Comparison of ENCODE assay signal across 14 cellular contexts in the genomic region with DNA sequence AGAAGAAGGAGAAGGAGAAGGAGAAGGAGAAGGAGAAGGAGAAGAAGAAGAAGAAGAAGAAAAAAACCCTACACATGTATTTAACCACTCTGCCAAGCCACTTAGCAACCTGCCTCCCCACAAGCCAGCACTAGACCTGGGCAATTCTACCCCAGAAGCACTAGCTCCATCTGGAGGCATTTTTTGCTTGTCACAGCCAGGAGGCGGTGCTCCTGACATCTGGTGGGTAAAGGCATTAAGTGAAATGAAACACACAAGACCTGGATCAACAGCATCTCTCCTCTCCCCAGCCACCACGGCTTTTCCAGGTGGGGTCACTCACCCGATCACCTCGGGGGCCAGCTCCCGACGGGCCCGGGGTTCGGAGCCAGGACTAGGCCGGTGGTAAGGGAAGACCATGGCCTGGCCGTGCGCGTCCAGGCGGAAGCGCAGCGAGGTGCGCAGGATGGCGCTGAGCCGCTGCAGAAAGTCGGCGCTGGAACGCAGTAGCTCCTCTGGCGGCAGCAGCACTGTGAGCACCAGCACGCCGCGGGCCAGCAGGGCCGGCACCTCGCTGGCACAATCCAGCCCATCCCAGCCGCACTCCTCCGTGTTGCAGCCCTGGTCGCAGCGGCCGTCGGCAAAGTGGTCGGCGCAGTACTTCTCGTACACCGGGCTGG. TPM values are rescaled to one million over a fixed set of nuclear protein-coding genes. Genes with fewer than 3 reads are reported as not detected.
A peak's percentile ranks its signal among the peaks of the same experiment; 100 is the strongest.
DNase-seq lines count a peak whose midpoint lies in the region; ATAC-seq, FAIRE-seq and TF ChIP-seq lines count a peak whose summit lies in the region.
"Had no signal": no experiment of that assay in that cellular context is flagged by ENCODE, and none has a peak within 500 bp of the region (broad histone marks: within the 10 kb centered on the region; RNA-seq: fewer than 3 reads in every experiment).

No MANE protein-coding gene starts in this region.

- no peak for FAIRE-seq in small intestine (lab: Jason Lieb, UNC)
- no peak for FAIRE-seq in RCC 7860 (lab: Jason Lieb, UNC)
- FAIRE-seq: colon, pancreas had no signal

- peak in 1 of 2 donors; percentile 21 for DNase-seq in cardiac muscle cell (ENCODE audit: low read depth in 1 of 2, low spot score in 1 of 2)
- no peak for DNase-seq in cardiac septum (ENCODE audit: low spot score)
- peak; percentile 64 for DNase-seq in NB4 (ENCODE audit: low read depth)
- DNase-seq in cardiac fibroblast (ENCODE audit: low read depth in 2 of 2): peak in 1 of 2 donors; percentile 38
- DNase-seq in small intestine: peak; percentile 19
- no peak for DNase-seq in coronary artery (ENCODE audit: low spot score)
- DNase-seq in RCC 7860 (ENCODE audit: low spot score): no peak
- DNase-seq: activated T-cell treated with anti-CD3 and anti-CD28 coated beads, Interleukin-2, amount 50 U/mL, for 1 hour; CD4-positive, alpha-beta T cell; KG1; pancreas had no signal

- H3K4me1 ChIP-seq in cardiac muscle cell (ENCODE audit: low read depth) (no peaks in the 10 kb centered on the region), small intestine (ENCODE audit: control insufficient read depth in 2 of 2, insufficient read depth in 1 of 2, low read depth in 1 of 2, low read length in 1 of 2) (no peaks in the 10 kb centered on the region)
- H3K4me1 ChIP-seq: pancreas had no signal

- H3K36me3 ChIP-seq in cardiac muscle cell: peaks cover 19% of the 10 kb centered on the region
- no peaks in the 10 kb centered on the region for H3K36me3 ChIP-seq in small intestine (ENCODE audit: control insufficient read depth in 2 of 2, insufficient read depth in 2 of 2, low read length in 2 of 2)
- H3K36me3 ChIP-seq: pancreas had no signal

- no peak for TF ChIP-seq POLR2A in NB4 (IDR thresholded peaks at IDR 0.05; ENCODE audit: extremely low read depth, insufficient read length)

- intact Hi-C loops in cardiac septum (cut with DNase I): no loop called here

- no peaks in the 10 kb centered on the region for H3K9me3 ChIP-seq in cardiac muscle cell (ENCODE audit: low read depth)
- H3K9me3 ChIP-seq in small intestine (ENCODE audit: control insufficient read depth, low read depth): no peaks in the 10 kb centered on the region
- H3K9me3 ChIP-seq: pancreas had no signal

- H3K27ac ChIP-seq in cardiac muscle cell (no peak overlapping the region), small intestine (ENCODE audit: low read depth in 1 of 2, low read length in 1 of 2) (no peak overlapping the region), coronary artery (no peak overlapping the region)
- H3K27ac ChIP-seq: pancreas, SJSA1 had no signal

- H3K4me3 ChIP-seq in cardiac muscle cell: no peak overlapping the region
- H3K4me3 ChIP-seq in NB4 (ENCODE audit: low read depth, low read length): no peak overlapping the region
- H3K4me3 ChIP-seq in cardiac fibroblast (replicated peaks in 1 of 2; ENCODE audit: low read depth in 2 of 2, low read length in 2 of 2): no peak overlapping the region
- no peak overlapping the region for H3K4me3 ChIP-seq in small intestine (ENCODE audit: low read depth in 1 of 2, low read length in 2 of 2)
- no peak overlapping the region for H3K4me3 ChIP-seq in coronary artery
- H3K4me3 ChIP-seq: pancreas, SJSA1 had no signal

- 95 to 96% (median 96%) methylated on average over 37 of the region's 37 CpGs for WGBS in small intestine, 3 donors

- TF ChIP-seq CTCF in cardiac muscle cell (IDR thresholded peaks at IDR 0.05; ENCODE audit: low read depth, low read length) (peak; percentile 23), NB4 (IDR thresholded peaks at IDR 0.05; ENCODE audit: low read depth, low read length) (peak; percentile 56), cardiac fibroblast (IDR thresholded peaks at IDR 0.05; ENCODE audit: low read depth, low read length) (peak; percentile 19), coronary artery (IDR thresholded peaks at IDR 0.05) (no peak)

- ATAC-seq in HG03565 (IDR thresholded peaks at IDR 0.05; ENCODE audit: unreplicated experiment): no peak
- ATAC-seq: pancreas had no signal

- H3K27me3 ChIP-seq in cardiac muscle cell: no peaks in the 10 kb centered on the region
- no peaks in the 10 kb centered on the region for H3K27me3 ChIP-seq in small intestine (ENCODE audit: control insufficient read depth in 2 of 2, insufficient read depth in 2 of 2, low read length in 2 of 2)
- H3K27me3 ChIP-seq: pancreas, SJSA1 had no signal

RNA-seq across cellular contexts. Expression of gene NOTCH3, which starts 26.9 kb away (rescaled TPM):
- total RNA-seq in cardiac muscle cell (27.2 and 40.4 TPM in 2 replicates), cardiac septum (60.0 TPM)
- polyA plus RNA-seq in cardiac muscle cell (19.9 and 28.5 TPM in 2 replicates), small intestine (10 to 100 TPM in 1 of 3 donors, 1 to 10 TPM in 1, under 1 TPM in 1; 0.45 to 15.6 (median 1.9) TPM)
- total RNA-seq: CD4-positive, alpha-beta T cell had no signal

RNA-seq across cellular contexts. Expression of gene EPHX3, which starts 58.4 kb away (rescaled TPM):
- total RNA-seq in cardiac muscle cell (0.70 and 1.9 TPM in 2 replicates), cardiac septum (0.27 TPM)
- polyA plus RNA-seq in cardiac muscle cell (4.0 and 4.6 TPM in 2 replicates), small intestine (under 1 TPM in 1 of 3 donors, not detected in 2; 0.76 TPM)
- total RNA-seq: CD4-positive, alpha-beta T cell had no signal

Comparison
In these comparisons a context has a peak if more than half of its experiments do, and no peak if none do; other contexts are left out.
1. DNase-seq: peak in NB4 (single experiment) and small intestine (single experiment); none in cardiac septum (single experiment), coronary artery (single experiment) and RCC 7860 (single experiment).